9 cellular contexts compared by ENCODE assay signal in genomic region chr7:65239324-65239706, GRCh38.
DNase-seq lines count a peak whose midpoint lies in the region; ATAC-seq, FAIRE-seq and TF ChIP-seq lines count a peak whose summit lies in the region.
"Had no signal": no experiment of that assay in that cellular context is flagged by ENCODE, and none has a peak within 500 bp of the region (broad histone marks: within the 10 kb centered on the region; RNA-seq: fewer than 3 reads in every experiment).

No MANE protein-coding gene starts in this region.

- H3K4me1 ChIP-seq in A673 (ENCODE audit: insufficient read depth, low read length, poor library complexity, severe bottlenecking) (peaks cover 6% of the 10 kb centered on the region), NT2/D1 (ENCODE audit: insufficient read depth, insufficient read length) (peaks cover 5% of the 10 kb centered on the region), pancreas (no peaks in the 10 kb centered on the region)

- no peak for TF ChIP-seq CTCF in A673 (conservative IDR thresholded peaks at IDR 0.05; ENCODE audit: low read depth, low read length)
- TF ChIP-seq CTCF in pancreas (IDR thresholded peaks at IDR 0.05) = no peak

- no peaks in the 10 kb centered on the region for H3K36me3 ChIP-seq in A673 (ENCODE audit: insufficient read depth, low read length, poor library complexity, severe bottlenecking)
- H3K36me3 ChIP-seq in NT2/D1 (ENCODE audit: insufficient read depth, insufficient read length, low read length) = no peaks in the 10 kb centered on the region
- no peaks in the 10 kb centered on the region for H3K36me3 ChIP-seq in pancreas

- no peak overlapping the region for H3K27ac ChIP-seq in A673 (ENCODE audit: low read depth, low read length, poor library complexity, severe bottlenecking)
- H3K27ac ChIP-seq in pancreas = no peak overlapping the region

- BruUV-seq in A673 (replicated peaks; lab: Mats Ljungman, UMichigan) = no TSS peak

- H3K4me3 ChIP-seq in A673 (ENCODE audit: low read depth, low read length, poor library complexity, severe bottlenecking) = peak overlapping the region; percentile 46
- peak overlapping the region; percentile 27 for H3K4me3 ChIP-seq in NT2/D1 (ENCODE audit: insufficient read length, low read depth)
- H3K4me3 ChIP-seq in pancreas = peak overlapping the region; percentile 33 to 61 (median 44)

- DNase-seq in A673 (ENCODE audit: low spot score) = no peak
- DNase-seq in NT2/D1 (ENCODE audit: low read depth, low spot score) = no peak
- DNase-seq in pancreas = no peak
- DNase-seq in HUDEP-2 (lab: John Stamatoyannopoulos, UW; ENCODE audit: unreplicated experiment in 76 of 76) = no peak
- DNase-seq in SIG-M5 treated with dmso at 0.1 percent for 504 hours (lab: John Stamatoyannopoulos, UW; ENCODE audit: unreplicated experiment) = no peak
- DNase-seq in NCI-H510A treated with DMSO at 0.1 percent for 48 hours (lab: John Stamatoyannopoulos, UW) = no peak
- DNase-seq: CD4-positive, alpha-beta T cell had no signal

- intact Hi-C loops in A673 (cut with micrococcal nuclease; ENCODE audit: unreplicated experiment) = no loop called here
- intact Hi-C loops in pancreas (cut with DNase I) = no loop called here

- POLR2A ChIA-PET in A673 (lab: Charles Lee; ENCODE audit: low non-redundant PET) = no interaction called here

- H3K9me3 ChIP-seq in A673 (ENCODE audit: low read depth, low read length, poor library complexity, severe bottlenecking) = no peaks in the 10 kb centered on the region
- H3K9me3 ChIP-seq in NT2/D1 (ENCODE audit: insufficient read depth, low read length) = no peaks in the 10 kb centered on the region
- no peaks in the 10 kb centered on the region for H3K9me3 ChIP-seq in pancreas

- H3K27me3 ChIP-seq in A673 (replicated peaks; ENCODE audit: insufficient read depth, low read depth, low read length, poor library complexity) (no peaks in the 10 kb centered on the region), NT2/D1 (ENCODE audit: insufficient read depth, insufficient read length) (peaks cover 6% of the 10 kb centered on the region), pancreas (no peaks in the 10 kb centered on the region)

- ATAC-seq in esophagus mucosa (peak; percentile 32), pancreas (no peak), HG03571 (IDR thresholded peaks at IDR 0.05; ENCODE audit: unreplicated experiment) (no peak)

- peak overlapping the region; percentile 70 for H3K9ac ChIP-seq in NT2/D1 (ENCODE audit: insufficient read length, low read depth)

- CTCF ChIA-PET in A673 (lab: Charles Lee) = no interaction called here

- 25 to 35% methylated on average over 17 to 20 of the region's 20 CpGs for WGBS in pancreas, 2 donors

- no peak for FAIRE-seq in pancreas (lab: Jason Lieb, UNC)
